In genomic region chr14:22978873-22979671, GRCh38 we compare ENCODE assay signal across 1 cellular context.
A peak's percentile ranks its signal among the peaks of the same experiment; 100 is the strongest.
TF ChIP-seq lines count a peak whose summit lies in the region.

No MANE protein-coding gene starts in this region.

TF ChIP-seq in HepG2, 621 proteins besides CTCF, POLR2A, EP300 and RAD21 (continued from another document and continues in another):
- no peak for TF ChIP-seq CEBPB (IDR thresholded peaks at IDR 0.05; ENCODE audit: borderline replicate concordance, low read depth, low read length)
- TF ChIP-seq ZNF12 (CRISPR knock-in tag; IDR thresholded peaks at IDR 0.05), result no peak; the same call in 1 of the 2 replicates
- no peak for TF ChIP-seq MLLT10 (CRISPR knock-in tag; IDR thresholded peaks at IDR 0.05)
- TF ChIP-seq ZNF740 (CRISPR knock-in tag; IDR thresholded peaks at IDR 0.05), result no peak
- no peak for TF ChIP-seq ZNF530 (CRISPR knock-in tag; IDR thresholded peaks at IDR 0.05; ENCODE audit: low read depth)
- no peak for TF ChIP-seq HOXA7 (CRISPR knock-in tag; IDR thresholded peaks at IDR 0.05)
- no peak for TF ChIP-seq ZNF317 (CRISPR knock-in tag; IDR thresholded peaks at IDR 0.05)
- no peak for TF ChIP-seq NFKBIZ (CRISPR knock-in tag; IDR thresholded peaks at IDR 0.05)
- no peak for TF ChIP-seq STAT6 (CRISPR knock-in tag; IDR thresholded peaks at IDR 0.05; ENCODE audit: borderline replicate concordance)
- 0 out of 2 replicates have a peak, but pooled peaks have one; percentile 29 for TF ChIP-seq ATF2 (CRISPR knock-in tag; IDR thresholded peaks at IDR 0.05)
- TF ChIP-seq HMG20A (CRISPR knock-in tag; IDR thresholded peaks at IDR 0.05; ENCODE audit: borderline replicate concordance), result no peak
- TF ChIP-seq ETS1 (CRISPR knock-in tag; IDR thresholded peaks at IDR 0.05), result no peak
- TF ChIP-seq ZBTB40 (IDR thresholded peaks at IDR 0.05), result no peak
- TF ChIP-seq ZBTB40 (CRISPR knock-in tag; IDR thresholded peaks at IDR 0.05), result no peak
- no peak for TF ChIP-seq NR2F2 (IDR thresholded peaks at IDR 0.05; ENCODE audit: borderline replicate concordance, low read depth)
- no peak for TF ChIP-seq ZNF841 (CRISPR knock-in tag; IDR thresholded peaks at IDR 0.05; ENCODE audit: borderline replicate concordance)
- peak; percentile 48; the same call in 1 of the 2 replicates for TF ChIP-seq CREBL2 (CRISPR knock-in tag; IDR thresholded peaks at IDR 0.05; ENCODE audit: borderline replicate concordance)
- TF ChIP-seq ZSCAN20 (CRISPR knock-in tag; IDR thresholded peaks at IDR 0.05; ENCODE audit: borderline replicate concordance), result no peak
- TF ChIP-seq ZBTB3 (CRISPR knock-in tag; IDR thresholded peaks at IDR 0.05; ENCODE audit: borderline replicate concordance, low read depth), result no peak
- no peak for TF ChIP-seq POGZ (CRISPR knock-in tag; IDR thresholded peaks at IDR 0.05)
- no peak for TF ChIP-seq PBX3 (CRISPR knock-in tag; IDR thresholded peaks at IDR 0.05; ENCODE audit: borderline replicate concordance)
- TF ChIP-seq MXD1 (CRISPR knock-in tag; IDR thresholded peaks at IDR 0.05), result no peak
- no peak for TF ChIP-seq HES4 (CRISPR knock-in tag; IDR thresholded peaks at IDR 0.05; ENCODE audit: borderline replicate concordance)
- TF ChIP-seq CREM (IDR thresholded peaks at IDR 0.05), result no peak
- TF ChIP-seq CREM (CRISPR knock-in tag; IDR thresholded peaks at IDR 0.05), result no peak
- TF ChIP-seq ZNF143 (CRISPR knock-in tag; IDR thresholded peaks at IDR 0.05), result no peak
- TF ChIP-seq MIER3 (CRISPR knock-in tag; IDR thresholded peaks at IDR 0.05; ENCODE audit: borderline replicate concordance), result no peak
- no peak for TF ChIP-seq BRF2 (CRISPR knock-in tag; IDR thresholded peaks at IDR 0.05)
- TF ChIP-seq GRHL1 (CRISPR knock-in tag; conservative IDR thresholded peaks at IDR 0.05), result no peak
- no peak for TF ChIP-seq HNRNPH1 (optimal IDR thresholded peaks at IDR 0.05; ENCODE audit: low read depth, low read length)
- TF ChIP-seq TFDP2 (CRISPR knock-in tag; IDR thresholded peaks at IDR 0.05), result 0 out of 2 replicates have a peak, but pooled peaks have one; percentile 31
- no peak for TF ChIP-seq SRSF4 (IDR thresholded peaks at IDR 0.05; ENCODE audit: low read depth, low read length, poor library complexity, severe bottlenecking)
- TF ChIP-seq MAFG (CRISPR knock-in tag; IDR thresholded peaks at IDR 0.05), result no peak
- TF ChIP-seq ZNF878 (CRISPR knock-in tag; IDR thresholded peaks at IDR 0.05), result no peak
- no peak for TF ChIP-seq ZNF790 (CRISPR knock-in tag; IDR thresholded peaks at IDR 0.05; ENCODE audit: borderline replicate concordance)
